In the genomic region with DNA sequence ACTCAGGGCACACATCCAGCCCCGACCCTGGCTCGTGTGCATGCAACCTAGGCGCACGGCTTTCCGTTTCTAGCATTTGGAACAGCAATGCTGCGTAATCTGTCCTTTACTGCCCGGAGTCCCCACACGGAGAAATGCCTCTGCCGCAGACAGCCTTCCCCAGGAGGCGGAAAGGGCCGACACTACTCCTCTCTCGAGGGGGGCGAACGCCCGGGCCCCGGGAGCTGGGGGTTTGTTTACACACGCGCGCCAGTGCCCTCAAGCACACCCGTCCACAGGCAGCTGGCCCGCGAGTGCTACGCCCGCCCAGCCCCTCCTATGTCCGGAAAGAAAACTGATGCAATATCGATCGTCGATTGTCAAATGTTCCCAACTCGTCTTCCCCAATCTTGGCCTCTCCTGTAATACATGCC, we compare ENCODE assay signal across 8 cellular contexts. TPM values are rescaled to one million over a fixed set of nuclear protein-coding genes. Genes with fewer than 3 reads are reported as not detected.
DNase-seq lines count a peak whose midpoint lies in the region; ATAC-seq and TF ChIP-seq lines count a peak whose summit lies in the region.

No MANE protein-coding gene starts in this region.

- H4K20me1 ChIP-seq in Karpas-422 (ENCODE audit: insufficient read depth, low read depth, low read length): peaks cover 20% of the 10 kb centered on the region; the same call in 1 of the 2 replicates

- no peaks in the 10 kb centered on the region for H3K27me3 Mint-ChIP-seq in T-helper 17 cell

- peaks cover 10% of the 10 kb centered on the region; the same call in 1 of the 2 replicates for H3K4me1 ChIP-seq in ES-I3 (ENCODE audit: insufficient read depth, low read length)
- H3K4me1 ChIP-seq in Karpas-422 (ENCODE audit: low read length): peaks cover 18% of the 10 kb centered on the region

- H3K36me3 Mint-ChIP-seq in T-helper 17 cell (ENCODE audit: low read depth): peaks cover 2% of the 10 kb centered on the region

- H3K9me3 ChIP-seq in ES-I3 (ENCODE audit: control insufficient read depth, insufficient read depth, low read length) (no peaks in the 10 kb centered on the region), Karpas-422 (ENCODE audit: low read length) (no peaks in the 10 kb centered on the region), T-helper 17 cell (ENCODE audit: control insufficient read depth, low read length, poor library complexity, severe bottlenecking) (no peaks in the 10 kb centered on the region)

- H3K4me1 Mint-ChIP-seq in T-helper 17 cell: peaks cover 46% of the 10 kb centered on the region

- ATAC-seq in GM21723 (IDR thresholded peaks at IDR 0.05; ENCODE audit: unreplicated experiment): peak; percentile 23
- ATAC-seq in T-helper 17 cell: peak; percentile 22

- H3K27me3 ChIP-seq in Karpas-422 (ENCODE audit: low read length) (no peaks in the 10 kb centered on the region), layer of hippocampus (ENCODE audit: control insufficient read depth, insufficient read depth, low read length) (no peaks in the 10 kb centered on the region)

- H3K36me3 ChIP-seq in ES-I3 (ENCODE audit: insufficient read depth, low read length): peaks cover 41% of the 10 kb centered on the region
- H3K36me3 ChIP-seq in Karpas-422 (ENCODE audit: insufficient read depth, low read length): peaks cover 43% of the 10 kb centered on the region

- no peak for TF ChIP-seq CTCF in cardiac fibroblast (IDR thresholded peaks at IDR 0.05; ENCODE audit: low read depth, low read length)

- H3K27ac ChIP-seq in Karpas-422 (ENCODE audit: low read length): peak overlapping the region; percentile 78
- H3K27ac ChIP-seq in layer of hippocampus (ENCODE audit: low read depth, low read length): peak overlapping the region; percentile 98

- DNase-seq in Karpas-422 (peak; percentile 67), T-helper 17 cell (peak; percentile 27 to 36 (median 33)), cardiac fibroblast (ENCODE audit: low read depth in 2 of 2) (peak in 1 of 2 donors; percentile 64), NCI-H1694 (lab: John Stamatoyannopoulos, UW) (no peak)
- DNase-seq in stimulated activated CD4-positive, alpha-beta T cell treated with anti-CD3 and anti-CD28 coated beads, Interleukin-1b, Interleukin-23, amount 100 ng/mL, for 48 hours: peak; percentile 69

- H3K9ac ChIP-seq in ES-I3 (ENCODE audit: low read depth, low read length): peak overlapping the region; percentile 75
- peak overlapping the region; percentile 85 for H3K9ac ChIP-seq in Karpas-422 (ENCODE audit: low read length)

- peak overlapping the region; percentile 25; the same call in 1 of the 2 replicates for H2AFZ ChIP-seq in Karpas-422 (ENCODE audit: low read length)

- peak overlapping the region; percentile 93 for H3K4me3 Mint-ChIP-seq in T-helper 17 cell

- no peaks in the 10 kb centered on the region for H3K9me2 ChIP-seq in Karpas-422 (replicated peaks; ENCODE audit: insufficient read depth, low read length)

- peak overlapping the region; percentile 87 for H3K4me2 ChIP-seq in Karpas-422 (ENCODE audit: low read depth, low read length, poor library complexity, severe bottlenecking)

- peaks cover 26% of the 10 kb centered on the region for H3K79me2 ChIP-seq in Karpas-422 (ENCODE audit: low read length)

- peak overlapping the region; percentile 86 for H3K4me3 ChIP-seq in Karpas-422 (ENCODE audit: low read length)
- peak overlapping the region; percentile 85 to 92 for H3K4me3 ChIP-seq in cardiac fibroblast (replicated peaks in 1 of 2; ENCODE audit: low read depth in 2 of 2, low read length in 2 of 2)

- H3K27ac Mint-ChIP-seq in T-helper 17 cell: peak overlapping the region; percentile 99

RNA-seq across cellular contexts. Expression of gene SLC38A2, which starts 0.8 kb away (rescaled TPM):
- 37.7 and 160 TPM in 2 replicates for total RNA-seq in Karpas-422 (2014; rRNA removed; shearing (Covaris generic); ENCODE audit: low replicate concordance)
- 100 to 1,000 TPM; 124 to 173 TPM for total RNA-seq in T-helper 17 cell
